1 cellular context compared by ENCODE assay signal in genomic region chr2:218622606-218623238, GRCh38.
TF ChIP-seq lines count a peak whose summit lies in the region.

No MANE protein-coding gene starts in this region.

TF ChIP-seq in GM23338, 12 proteins besides CTCF, POLR2A, EP300 and RAD21:
- TF ChIP-seq CREB1 (CRISPR knock-in tag; IDR thresholded peaks at IDR 0.05; ENCODE audit: low read depth) (no peak), ZNF462 (CRISPR knock-in tag; IDR thresholded peaks at IDR 0.05) (no peak), NANOG (IDR thresholded peaks at IDR 0.05; ENCODE audit: borderline replicate concordance) (no peak), ZNF114 (CRISPR knock-in tag; IDR thresholded peaks at IDR 0.05) (no peak), JUNB (IDR thresholded peaks at IDR 0.05; ENCODE audit: unreplicated experiment) (no peak), EZH2 (IDR thresholded peaks at IDR 0.05; ENCODE audit: low read depth, unreplicated experiment) (no peak), ETS1 (IDR thresholded peaks at IDR 0.05) (no peak), EZH2phosphoT487 (IDR thresholded peaks at IDR 0.05; ENCODE audit: unreplicated experiment) (no peak), POLR2AphosphoS5 (IDR thresholded peaks at IDR 0.05; ENCODE audit: low read depth) (no peak), REST (IDR thresholded peaks at IDR 0.05; ENCODE audit: unreplicated experiment) (no peak), STAT1 (IDR thresholded peaks at IDR 0.05; ENCODE audit: unreplicated experiment) (no peak), ZNF331 (CRISPR knock-in tag; IDR thresholded peaks at IDR 0.05; ENCODE audit: low read depth) (no peak)
